ENCODE assay signal across 15 cellular contexts in genomic region chr9:36134761-36135505, GRCh38. TPM values are rescaled to one million over a fixed set of nuclear protein-coding genes. Genes with fewer than 3 reads are reported as not detected.
DNase-seq lines count a peak whose midpoint lies in the region; ATAC-seq and TF ChIP-seq lines count a peak whose summit lies in the region.
"Had no signal": no experiment of that assay in that cellular context is flagged by ENCODE, and none has a peak within 500 bp of the region (broad histone marks: within the 10 kb centered on the region; RNA-seq: fewer than 3 reads in every experiment).

No MANE protein-coding gene starts in this region.

- peaks cover 31% of the 10 kb centered on the region for H3K4me1 Mint-ChIP-seq in stimulated activated naive CD8-positive, alpha-beta T cell treated with anti-CD3 and anti-CD28 coated beads, Interleukin-15, Interleukin-2, amounts not matched to agents 100 ng/mL and 50 ng/mL, for 24 hours (ENCODE audit: low read depth)
- H3K4me1 Mint-ChIP-seq in activated CD8-positive, alpha-beta T cell treated with anti-CD3 and anti-CD28 coated beads for 36 hours (ENCODE audit: low read depth): peaks cover 29% of the 10 kb centered on the region

- H3K36me3 ChIP-seq in iPS-20b (ENCODE audit: insufficient read depth, low read depth, low read length): no peaks in the 10 kb centered on the region
- H3K36me3 ChIP-seq: heart left ventricle, pancreas had no signal

- H3K4me1 ChIP-seq in iPS-20b (ENCODE audit: insufficient read depth, low read length): peaks cover 12% of the 10 kb centered on the region

- H3K9me3 Mint-ChIP-seq in stimulated activated naive CD8-positive, alpha-beta T cell treated with anti-CD3 and anti-CD28 coated beads, Interleukin-15, Interleukin-2, amounts not matched to agents 100 ng/mL and 50 ng/mL, for 24 hours: no peaks in the 10 kb centered on the region
- H3K9me3 Mint-ChIP-seq in activated CD8-positive, alpha-beta T cell treated with anti-CD3 and anti-CD28 coated beads for 36 hours: no peaks in the 10 kb centered on the region

- no peak for TF ChIP-seq CTCF in activated CD8-positive, alpha-beta T cell treated with anti-CD3 and anti-CD28 coated beads for 36 hours (IDR thresholded peaks at IDR 0.05)
- no peak for TF ChIP-seq CTCF in GM10266 (IDR thresholded peaks at IDR 0.05; ENCODE audit: control insufficient read depth, insufficient read depth, low read depth, missing control alignments)

- CTCF ChIA-PET in activated CD8-positive, alpha-beta T cell treated with anti-CD3 and anti-CD28 coated beads for 36 hours (lab: Charles Lee): no interaction called here

- H3K27ac ChIP-seq in iPS-20b (ENCODE audit: low read length): no peak overlapping the region
- H3K27ac ChIP-seq: pancreas had no signal

- DNase-seq in stimulated activated naive CD8-positive, alpha-beta T cell treated with anti-CD3 and anti-CD28 coated beads, Interleukin-15, Interleukin-2, amounts not matched to agents 100 U/mL and 50 U/mL, for 24 hours: no peak
- no peak for DNase-seq in activated CD8-positive, alpha-beta T cell treated with anti-CD3 and anti-CD28 coated beads for 36 hours
- no peak for DNase-seq in HCEC 1CT
- DNase-seq in GM10266 (ENCODE audit: extremely low spot score): no peak
- DNase-seq in NCI-H748 (lab: John Stamatoyannopoulos, UW; ENCODE audit: unreplicated experiment): no peak
- no peak for DNase-seq in COLO829 (ENCODE audit: low spot score)
- DNase-seq: activated effector memory CD4-positive, alpha-beta T cell treated with Interleukin-2 at 50 U/mL for 16 hours; heart left ventricle; left colon; OCI-M1 had no signal

- POLR2A ChIA-PET in activated CD8-positive, alpha-beta T cell treated with anti-CD3 and anti-CD28 coated beads for 36 hours (lab: Charles Lee): no interaction called here

- no peak overlapping the region for H3K9ac ChIP-seq in iPS-20b (ENCODE audit: low read depth, low read length)

- ATAC-seq in stimulated activated naive CD8-positive, alpha-beta T cell treated with anti-CD3 and anti-CD28 coated beads, Interleukin-15, Interleukin-2, amounts not matched to agents 100 U/mL and 50 U/mL, for 24 hours: no peak
- no peak for ATAC-seq in activated CD8-positive, alpha-beta T cell treated with anti-CD3 and anti-CD28 coated beads for 36 hours
- ATAC-seq: heart left ventricle, K562, left colon had no signal

- peaks cover 74% of the 10 kb centered on the region for H3K27me3 ChIP-seq in iPS-20b (ENCODE audit: insufficient read depth, low read length)
- H3K27me3 ChIP-seq: pancreas, SJSA1 had no signal

- no peaks in the 10 kb centered on the region for H3K9me3 ChIP-seq in iPS-20b (ENCODE audit: insufficient read depth, low read depth, low read length)
- H3K9me3 ChIP-seq: heart left ventricle, pancreas, SJSA1 had no signal

- intact Hi-C loops in activated CD8-positive, alpha-beta T cell treated with anti-CD3 and anti-CD28 coated beads for 36 hours (cut with micrococcal nuclease): no loop called here

- peak overlapping the region; percentile 14; the same call in 1 of the 2 replicates for H3K4me3 ChIP-seq in iPS-20b (ENCODE audit: low read length)
- H3K4me3 ChIP-seq: K562 had no signal

- H3K27me3 Mint-ChIP-seq in stimulated activated naive CD8-positive, alpha-beta T cell treated with anti-CD3 and anti-CD28 coated beads, Interleukin-15, Interleukin-2, amounts not matched to agents 100 ng/mL and 50 ng/mL, for 24 hours: no peaks in the 10 kb centered on the region
- H3K27me3 Mint-ChIP-seq in activated CD8-positive, alpha-beta T cell treated with anti-CD3 and anti-CD28 coated beads for 36 hours: no peaks in the 10 kb centered on the region

- H3K36me3 Mint-ChIP-seq in stimulated activated naive CD8-positive, alpha-beta T cell treated with anti-CD3 and anti-CD28 coated beads, Interleukin-15, Interleukin-2, amounts not matched to agents 100 ng/mL and 50 ng/mL, for 24 hours (ENCODE audit: low read depth): no peaks in the 10 kb centered on the region
- no peaks in the 10 kb centered on the region for H3K36me3 Mint-ChIP-seq in activated CD8-positive, alpha-beta T cell treated with anti-CD3 and anti-CD28 coated beads for 36 hours (ENCODE audit: low read depth)

- H3K27ac Mint-ChIP-seq in stimulated activated naive CD8-positive, alpha-beta T cell treated with anti-CD3 and anti-CD28 coated beads, Interleukin-15, Interleukin-2, amounts not matched to agents 100 ng/mL and 50 ng/mL, for 24 hours: no peak overlapping the region
- no peak overlapping the region for H3K27ac Mint-ChIP-seq in activated CD8-positive, alpha-beta T cell treated with anti-CD3 and anti-CD28 coated beads for 36 hours

- peak overlapping the region; percentile 71 for H3K4me3 Mint-ChIP-seq in stimulated activated naive CD8-positive, alpha-beta T cell treated with anti-CD3 and anti-CD28 coated beads, Interleukin-15, Interleukin-2, amounts not matched to agents 100 ng/mL and 50 ng/mL, for 24 hours
- H3K4me3 Mint-ChIP-seq in activated CD8-positive, alpha-beta T cell treated with anti-CD3 and anti-CD28 coated beads for 36 hours: peak overlapping the region; percentile 66

RNA-seq across cellular contexts. Expression of gene GLIPR2, which starts 1.6 kb away (rescaled TPM):
- total RNA-seq in activated CD8-positive, alpha-beta T cell treated with anti-CD3 and anti-CD28 coated beads for 36 hours: 10 to 100 TPM; 12.2 to 13.6 TPM

RNA-seq across cellular contexts. Expression of gene CCIN, which starts 34.3 kb away (rescaled TPM):
- total RNA-seq in activated CD8-positive, alpha-beta T cell treated with anti-CD3 and anti-CD28 coated beads for 36 hours: not detected
- total RNA-seq: K562 had no signal

RNA-seq across cellular contexts. Expression of gene CLTA, which starts 55.8 kb away (rescaled TPM):
- total RNA-seq in activated CD8-positive, alpha-beta T cell treated with anti-CD3 and anti-CD28 coated beads for 36 hours: 100 to 1,000 TPM; 116 to 119 TPM
